Comparison of ENCODE assay signal across 8 cellular contexts in genomic region chr22:37492428-37493344, GRCh38. TPM values are rescaled to one million over a fixed set of nuclear protein-coding genes. Genes with fewer than 3 reads are reported as not detected.
DNase-seq lines count a peak whose midpoint lies in the region; ATAC-seq and TF ChIP-seq lines count a peak whose summit lies in the region.

No MANE protein-coding gene starts in this region.

- H3K4me2 ChIP-seq in PC-3 (ENCODE audit: low read length) = no peak overlapping the region

- BruUV-seq in PC-3 (replicated peaks; lab: Mats Ljungman, UMichigan) = no TSS peak

- H3K9me2 ChIP-seq in PC-3 (replicated peaks; ENCODE audit: low read length) = no peaks in the 10 kb centered on the region

- peaks cover 12% of the 10 kb centered on the region for H3K4me1 ChIP-seq in PC-3 (ENCODE audit: insufficient read depth, low read length)
- H3K4me1 ChIP-seq in tibial artery = no peaks in the 10 kb centered on the region

- CTCF ChIA-PET in PC-3 (lab: Charles Lee) = no interaction called here

- peak; percentile 59 for TF ChIP-seq CTCF in PC-3 (conservative IDR thresholded peaks at IDR 0.05; ENCODE audit: low read depth, low read length)
- peak; percentile 65 for TF ChIP-seq CTCF in kidney epithelial cell (IDR thresholded peaks at IDR 0.05; ENCODE audit: insufficient read depth, low read length, poor library complexity, severe bottlenecking)
- no peak for TF ChIP-seq CTCF in tibial artery (IDR thresholded peaks at IDR 0.05)

- no peaks in the 10 kb centered on the region for H3K79me2 ChIP-seq in PC-3 (ENCODE audit: low read length)

- H3K27ac ChIP-seq in PC-3 (ENCODE audit: low read length) (no peak overlapping the region), tibial artery (no peak overlapping the region)

- H3K9ac ChIP-seq in PC-3 (ENCODE audit: low read length) = no peak overlapping the region

- POLR2A ChIA-PET in PC-3 (lab: Charles Lee; ENCODE audit: unreplicated experiment) = no interaction called here

- no peaks in the 10 kb centered on the region for H4K20me1 ChIP-seq in PC-3 (ENCODE audit: low read length)

- peaks cover under 1% of the 10 kb centered on the region for H3F3A ChIP-seq in PC-3 (ENCODE audit: low read length, unreplicated experiment)

- peak; percentile 24 for DNase-seq in activated CD4-positive, CD25-positive, alpha-beta regulatory T cell treated with anti-CD3 and anti-CD28 coated beads, Interleukin-2, amount 50 U/mL, for 16 hours (ENCODE audit: low read depth, low spot score)
- no peak for DNase-seq in activated CD4-positive, CD25-positive, alpha-beta regulatory T cell (lab: John Stamatoyannopoulos, UW)
- peak; percentile 54 for DNase-seq in PC-3
- peak; percentile 47 for DNase-seq in activated effector memory CD4-positive, alpha-beta T cell treated with Interleukin-2 at 50 U/mL for 16 hours
- DNase-seq in kidney epithelial cell (ENCODE audit: low read depth) = no peak
- peak; percentile 6 to 42 for DNase-seq in stimulated activated CD8-positive, alpha-beta memory T cell treated with anti-CD3 and anti-CD28 coated beads, Interleukin-7, amount 100 ng/mL, for 48 hours (ENCODE audit: extremely low read depth in 1 of 2, low read depth in 1 of 2)
- DNase-seq in NCI-H1436 treated with DMSO at 0.1 percent for 48 hours (lab: John Stamatoyannopoulos, UW) = no peak
- DNase-seq in tibial artery = no peak

- H3K27me3 ChIP-seq in PC-3 (ENCODE audit: low read length) (no peaks in the 10 kb centered on the region), kidney epithelial cell (ENCODE audit: control insufficient read depth, insufficient read depth, low read length) (no peaks in the 10 kb centered on the region), tibial artery (peaks cover 0 to 70% of the 10 kb centered on the region in 2 donors)

- ATAC-seq in PC-3 = peak; percentile 18; the same call in 1 of the 2 replicates

- H3K36me3 ChIP-seq in PC-3 (ENCODE audit: low read depth, low read length) = peaks cover 5% of the 10 kb centered on the region; the same call in 1 of the 2 replicates
- H3K36me3 ChIP-seq in kidney epithelial cell (ENCODE audit: control insufficient read depth, insufficient read depth, low read length) = peaks cover 1% of the 10 kb centered on the region
- H3K36me3 ChIP-seq in tibial artery = no peaks in the 10 kb centered on the region

- intact Hi-C loops in PC-3 (cut with micrococcal nuclease) = no loop called here
- intact Hi-C loops in tibial artery (cut with DNase I; ENCODE audit: low total_unique reads) = no loop called here

- H3K9me3 ChIP-seq in PC-3 (ENCODE audit: low read length) (no peaks in the 10 kb centered on the region), tibial artery (no peaks in the 10 kb centered on the region)

- no peak overlapping the region for H2AFZ ChIP-seq in PC-3 (ENCODE audit: low read length)

- H3K4me3 ChIP-seq in PC-3 (ENCODE audit: low read length) (no peak overlapping the region), kidney epithelial cell (ENCODE audit: low read depth, low read length) (no peak overlapping the region), tibial artery (no peak overlapping the region)

RNA-seq across cellular contexts. Expression of gene MFNG, which starts 6.5 kb away (rescaled TPM):
- total RNA-seq in PC-3 (2014; rRNA removed) (1.7 and 2.4 TPM in 2 replicates), kidney epithelial cell (0.54 and 1.2 TPM in 2 replicates)

RNA-seq across cellular contexts. Expression of gene CARD10, which starts 26.5 kb away (rescaled TPM):
- total RNA-seq in PC-3 (2014; rRNA removed) = 20.7 and 26.3 TPM in 2 replicates
- 64.0 and 71.3 TPM in 2 replicates for total RNA-seq in kidney epithelial cell

Comparison
In these comparisons a context has a peak if more than half of its experiments do, and no peak if none do; other contexts are left out.
1. DNase-seq: peak in activated CD4-positive, CD25-positive, alpha-beta regulatory T cell treated with anti-CD3 and anti-CD28 coated beads, Interleukin-2, amount 50 U/mL, for 16 hours (single experiment), PC-3 (single experiment), activated effector memory CD4-positive, alpha-beta T cell treated with Interleukin-2 at 50 U/mL for 16 hours (single experiment) and stimulated activated CD8-positive, alpha-beta memory T cell treated with anti-CD3 and anti-CD28 coated beads, Interleukin-7, amount 100 ng/mL, for 48 hours (2 of 2); none in activated CD4-positive, CD25-positive, alpha-beta regulatory T cell (0 of 4), kidney epithelial cell (single experiment), NCI-H1436 treated with DMSO at 0.1 percent for 48 hours (single experiment) and tibial artery (0 of 2).
2. CTCF ChIP-seq: peak in PC-3 (single experiment) and kidney epithelial cell (single experiment); none in tibial artery (0 of 2).